Comparison of ENCODE assay signal across 29 cellular contexts in genomic region chr6:17730078-17730704, GRCh38. TPM values are rescaled to one million over a fixed set of nuclear protein-coding genes. Genes with fewer than 3 reads are reported as not detected.
DNase-seq lines count a peak whose midpoint lies in the region; ATAC-seq, FAIRE-seq and TF ChIP-seq lines count a peak whose summit lies in the region.
"Had no signal": no experiment of that assay in that cellular context is flagged by ENCODE, and none has a peak within 500 bp of the region (broad histone marks: within the 10 kb centered on the region; RNA-seq: fewer than 3 reads in every experiment).

No MANE protein-coding gene starts in this region.

- no peak for ATAC-seq in GM18498 (IDR thresholded peaks at IDR 0.05; ENCODE audit: unreplicated experiment)
- ATAC-seq: A549, HCT116, T-cell had no signal

- H3F3A ChIP-seq in GM23248 (ENCODE audit: insufficient read depth) = no peaks in the 10 kb centered on the region

- no peak for TF ChIP-seq CTCF in bronchial epithelial cell (IDR thresholded peaks at IDR 0.05; ENCODE audit: insufficient read depth, low read length, severe bottlenecking)
- no peak for TF ChIP-seq CTCF in esophagus squamous epithelium (IDR thresholded peaks at IDR 0.05)
- no peak for TF ChIP-seq CTCF in GM10248 (IDR thresholded peaks at IDR 0.05; ENCODE audit: control extremely low read depth, extremely low read depth, low read depth, missing control alignments)

- WGBS in GM23248 (ENCODE audit: low coverage in 1 of 2, low lambda C conversion rate in 2 of 2, missing lambda C conversion rate in 2 of 2), 2 experiments = 76 to 80% methylated on average over 6 of the region's 6 CpGs
- 60 to 73% methylated on average over 6 of the region's 6 CpGs for WGBS in esophagus squamous epithelium, 2 donors

- no peaks in the 10 kb centered on the region for H3K9me2 ChIP-seq in GM23248 (ENCODE audit: insufficient read depth)

- DNase-seq in GM23248 (no peak), NCI-H226 (peak; percentile 32), bronchial epithelial cell (ENCODE audit: low read depth) (peak; percentile 53), esophagus squamous epithelium (lab: John Stamatoyannopoulos, UW) (no peak), GM10248 (ENCODE audit: extremely low spot score) (no peak), DMS79 (lab: John Stamatoyannopoulos, UW) (no peak)
- DNase-seq: AML-193; CD4-positive, alpha-beta memory T cell; COR-L47; EL; GDM1; GOT3; IMR-90; NCI-H1048; NCI-H1436; NCI-H187; NCI-H2171 treated with DMSO at 0.1 percent for 48 hours; NCI-H524; NCI-H774; NK-92 treated with Interleukin-12 subunit alpha and Interleukin-12 subunit beta, amount 100 ng/mL, for 24 hours; PC-9; SHP77; T-cell had no signal

- H3K4me1 ChIP-seq in GM23248 (ENCODE audit: insufficient read depth) = peaks cover 2% of the 10 kb centered on the region
- H3K4me1 ChIP-seq in esophagus squamous epithelium = peaks cover 0 to 7% (median 0%) of the 10 kb centered on the region in 3 donors
- H3K4me1 ChIP-seq: A549 had no signal

- H3K36me3 ChIP-seq in GM23248 (ENCODE audit: low read depth) = no peaks in the 10 kb centered on the region
- no peaks in the 10 kb centered on the region for H3K36me3 ChIP-seq in bronchial epithelial cell (ENCODE audit: control insufficient read depth, insufficient read depth, low read length)
- no peaks in the 10 kb centered on the region for H3K36me3 ChIP-seq in esophagus squamous epithelium
- H3K36me3 ChIP-seq: BLaER1 treated with 17β-estradiol and CSF1 and Interleukin-3, amounts not matched to agents 10 nM and 100 nM had no signal

- H2AFZ ChIP-seq in GM23248 = 0 out of 2 replicates have a peak overlapping the region, but pooled peaks have one; percentile 7
- H2AFZ ChIP-seq: PC-9 had no signal

- H3K4me3 ChIP-seq in GM23248 (no peak overlapping the region), bronchial epithelial cell (ENCODE audit: low read depth, low read length) (no peak overlapping the region), esophagus squamous epithelium (no peak overlapping the region)
- H3K4me3 ChIP-seq: A549; BLaER1 treated with 17β-estradiol and CSF1 and Interleukin-3, amounts not matched to agents 10 nM and 100 nM; PC-9 had no signal

- POLR2A ChIA-PET in GM10248 (lab: Yijun Ruan, JAX) = no interaction called here

- no peak overlapping the region for H3K9ac ChIP-seq in GM23248
- H3K9ac ChIP-seq: BLaER1 treated with 17β-estradiol and CSF1 and Interleukin-3, amounts not matched to agents 10 nM and 100 nM; KMS-11 had no signal

- in situ Hi-C loops in GM23248 (cut with MboI) = no loop called here

- H3K4me2 ChIP-seq in GM23248 (ENCODE audit: unreplicated experiment) = no peak overlapping the region
- H3K4me2 ChIP-seq: A549; BLaER1 treated with 17β-estradiol and CSF1 and Interleukin-3, amounts not matched to agents 10 nM and 100 nM; KMS-11; PC-9 had no signal

- intact Hi-C loops in esophagus squamous epithelium (cut with DNase I) = no loop called here

- CTCF ChIA-PET in GM10248 (lab: Yijun Ruan, JAX) = interaction anchor here (0.7 to 1.8 kb wide), 3 partner anchors 9 to 20 kb away, joined by 3 to 4 read pairs (median 3); no protein-coding TSS in a partner anchor

- FAIRE-seq in bronchial epithelial cell (lab: Jason Lieb, UNC) = no peak
- FAIRE-seq: A549, GM18507 had no signal

- H3K27ac ChIP-seq in GM23248 (no peak overlapping the region), esophagus squamous epithelium (peak overlapping the region in 3 of 4 donors; percentile 18 to 83 (median 62))
- H3K27ac ChIP-seq: A549; BLaER1 treated with 17β-estradiol and CSF1 and Interleukin-3, amounts not matched to agents 10 nM and 100 nM; KMS-11; PC-9 had no signal

- H3K79me2 ChIP-seq in GM23248 (ENCODE audit: insufficient read depth) = no peaks in the 10 kb centered on the region

- H3K9me3 ChIP-seq in GM23248 (ENCODE audit: low read depth) (no peaks in the 10 kb centered on the region), esophagus squamous epithelium (no peaks in the 10 kb centered on the region)
- H3K9me3 ChIP-seq: A549 had no signal

- no peaks in the 10 kb centered on the region for H3K27me3 ChIP-seq in GM23248 (replicated peaks; ENCODE audit: insufficient read depth)
- H3K27me3 ChIP-seq in bronchial epithelial cell (ENCODE audit: control insufficient read depth, insufficient read depth, low read length) = no peaks in the 10 kb centered on the region
- H3K27me3 ChIP-seq in esophagus squamous epithelium = no peaks in the 10 kb centered on the region
- H3K27me3 ChIP-seq: BLaER1 treated with 17β-estradiol and CSF1 and Interleukin-3, amounts not matched to agents 10 nM and 100 nM had no signal

- H4K20me1 ChIP-seq in GM23248 (ENCODE audit: insufficient read depth) = no peaks in the 10 kb centered on the region
- H4K20me1 ChIP-seq: BLaER1 treated with 17β-estradiol and CSF1 and Interleukin-3, amounts not matched to agents 10 nM and 100 nM had no signal

- TF ChIP-seq POLR2A in esophagus squamous epithelium (IDR thresholded peaks at IDR 0.05) = no peak

RNA-seq across cellular contexts. Expression of gene NUP153, which starts 23.5 kb away (rescaled TPM):
- 22.9 and 25.3 TPM in 2 replicates for total RNA-seq in GM23248 (2014; rRNA removed; shearing (Covaris generic))
- polyA plus RNA-seq in GM23248 (2016; fragmentation: Nextera tagmentation; extraction: Ambion mirVana) = 12.0 and 12.6 TPM in 2 replicates
- total RNA-seq in bronchial epithelial cell (13.2 and 13.6 TPM in 2 replicates), esophagus squamous epithelium (10 to 100 TPM; 27.7 to 49.4 (median 40.6) TPM)

Comparison
In these comparisons a context has a peak if more than half of its experiments do, and no peak if none do; other contexts are left out.
1. DNase-seq: peak in NCI-H226 (single experiment) and bronchial epithelial cell (single experiment); none in GM23248 (single experiment), esophagus squamous epithelium (single experiment), GM10248 (single experiment) and DMS79 (single experiment).